ENCODE assay signal across 8 cellular contexts in the genomic region with DNA sequence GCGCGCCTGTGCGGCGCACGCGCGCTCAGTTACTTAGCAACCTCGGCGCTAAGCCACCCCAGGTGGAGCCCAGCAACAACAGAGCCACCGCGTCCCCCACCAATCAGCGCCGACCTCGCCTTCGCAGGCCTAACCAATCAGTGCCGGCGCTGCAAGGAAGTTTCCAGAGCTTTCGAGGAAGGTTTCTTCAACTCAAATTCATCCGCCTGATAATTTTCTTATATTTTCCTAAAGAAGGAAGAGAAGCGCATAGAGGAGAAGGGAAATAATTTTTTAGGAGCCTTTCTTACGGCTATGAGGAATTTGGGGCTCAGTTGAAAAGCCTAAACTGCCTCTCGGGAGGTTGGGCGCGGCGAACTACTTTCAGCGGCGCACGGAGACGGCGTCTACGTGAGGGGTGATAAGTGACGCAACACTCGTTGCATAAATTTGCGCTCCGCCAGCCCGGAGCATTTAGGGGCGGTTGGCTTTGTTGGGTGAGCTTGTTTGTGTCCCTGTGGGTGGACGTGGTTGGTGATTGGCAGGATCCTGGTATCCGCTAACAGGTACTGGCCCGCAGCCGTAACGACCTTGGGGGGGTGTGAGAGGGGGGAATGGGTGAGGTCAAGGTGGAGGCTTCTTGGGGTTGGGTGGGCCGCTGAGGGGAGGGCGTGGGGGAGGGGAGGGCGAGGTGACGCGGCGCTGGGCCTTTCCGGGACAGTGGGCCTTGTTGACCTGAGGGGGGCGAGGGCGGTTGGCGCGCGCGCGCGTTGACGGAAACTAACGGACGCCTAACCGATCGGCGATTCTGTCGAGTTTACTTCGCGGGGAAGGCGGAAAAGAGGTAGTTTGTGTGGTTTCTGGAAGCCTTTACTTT.
DNase-seq lines count a peak whose midpoint lies in the region; ATAC-seq and TF ChIP-seq lines count a peak whose summit lies in the region.

A gene (plus strand): TSS at position 452 of the 856 bp plus-strand sequence. CDS start 817 bp downstream, outside the sequence.

- peak; percentile 90 for ATAC-seq in HG02938 (IDR thresholded peaks at IDR 0.05; ENCODE audit: unreplicated experiment)

- H3K4me3 ChIP-seq in retinal pigment epithelial cell (ENCODE audit: low read length), result peak within 1 kb of the TSS; percentile 98

- DNase-seq in NCI-H2029 (lab: John Stamatoyannopoulos, UW) (peak; percentile 90), T1000 (lab: John Stamatoyannopoulos, UW) (peak; percentile 95), astrocyte of the hippocampus (ENCODE audit: low read depth, low spot score) (peak; percentile 99), hippocampal formation (lab: John Stamatoyannopoulos, UW) (peak; percentile 87 to 90), retinal pigment epithelial cell (ENCODE audit: low read depth) (peak; percentile 96), NCI-H82 (lab: John Stamatoyannopoulos, UW) (no peak)

- TF ChIP-seq CTCF in retinal pigment epithelial cell (conservative IDR thresholded peaks at IDR 0.05; ENCODE audit: low read depth, low read length), result peak; percentile 24

- TF ChIP-seq POLR2A in GM15510 (IDR thresholded peaks at IDR 0.05; ENCODE audit: borderline replicate concordance, extremely low read depth, insufficient read length), result peak; percentile 99
